1 cellular context compared by ENCODE assay signal in genomic region chr19:18203408-18203862, GRCh38.
TF ChIP-seq lines count a peak whose summit lies in the region.

No MANE protein-coding gene starts in this region.

TF ChIP-seq in GM12878, 131 proteins besides CTCF, POLR2A, EP300 and RAD21 (continues in another document):
- TF ChIP-seq SP1 (IDR thresholded peaks at IDR 0.05; ENCODE audit: low read depth, low read length) (no peak), NR2C1 (IDR thresholded peaks at IDR 0.05) (no peak), ATF2 (IDR thresholded peaks at IDR 0.05; ENCODE audit: low read length) (no peak), ESRRA (IDR thresholded peaks at IDR 0.05; ENCODE audit: low read length) (no peak), POU2F2 (IDR thresholded peaks at IDR 0.05; ENCODE audit: borderline replicate concordance, low read depth, low read length) (no peak), CHD1 (IDR thresholded peaks at IDR 0.05; ENCODE audit: low read depth, low read length) (no peak), TCF12 (IDR thresholded peaks at IDR 0.05; ENCODE audit: low read depth, low read length) (no peak), SRF (IDR thresholded peaks at IDR 0.05; ENCODE audit: low read depth in 2 of 2, low read length in 2 of 2) (no peak), BRCA1 (IDR thresholded peaks at IDR 0.05; ENCODE audit: low read depth, low read length) (no peak), CBX5 (IDR thresholded peaks at IDR 0.05; ENCODE audit: low read depth) (no peak), TARDBP (IDR thresholded peaks at IDR 0.05; ENCODE audit: borderline replicate concordance) (no peak), IKZF2 (IDR thresholded peaks at IDR 0.05) (0 out of 4 replicates have a peak, but pooled peaks of 1 of the 2 experiments have one; percentile 19), ZNF217 (IDR thresholded peaks at IDR 0.05) (no peak; the same call in 1 of the 2 replicates), MTA3 (IDR thresholded peaks at IDR 0.05; ENCODE audit: borderline replicate concordance, low read length) (no peak), NRF1 (conservative IDR thresholded peaks at IDR 0.05; ENCODE audit: low read depth, low read length) (0 out of 2 replicates have a peak, but pooled peaks have one; percentile 20), SMAD1 (IDR thresholded peaks at IDR 0.05; ENCODE audit: low read depth, partially characterized antibody) (no peak), MXI1 (IDR thresholded peaks at IDR 0.05; ENCODE audit: low read depth, low read length) (no peak), SREBF2 (IDR thresholded peaks at IDR 0.05; ENCODE audit: low read length) (no peak), SPI1 (IDR thresholded peaks at IDR 0.05; ENCODE audit: borderline replicate concordance, insufficient read depth, low read depth, low read length) (no peak), NFXL1 (IDR thresholded peaks at IDR 0.05; ENCODE audit: borderline replicate concordance) (no peak), PAX8 (IDR thresholded peaks at IDR 0.05) (peak; percentile 89; the same call in 1 of the 2 replicates), IRF4 (IDR thresholded peaks at IDR 0.05; ENCODE audit: low read depth, low read length) (no peak), CUX1 (IDR thresholded peaks at IDR 0.05; ENCODE audit: insufficient replicate concordance, low read depth, low read length) (no peak), SIX5 (IDR thresholded peaks at IDR 0.05; ENCODE audit: low read depth, low read length, severe bottlenecking) (no peak), HSF1 (IDR thresholded peaks at IDR 0.05; ENCODE audit: low read depth, low read length) (no peak), RFX5 (IDR thresholded peaks at IDR 0.05; ENCODE audit: low read depth, low read length) (no peak), HDAC6 (IDR thresholded peaks at IDR 0.05; ENCODE audit: unreplicated experiment) (no peak), ZNF622 (IDR thresholded peaks at IDR 0.05) (no peak), CHD4 (IDR thresholded peaks at IDR 0.05) (no peak), NKRF (conservative IDR thresholded peaks at IDR 0.05) (0 out of 2 replicates have a peak, but pooled peaks have one; percentile 64), SMAD5 (IDR thresholded peaks at IDR 0.05; ENCODE audit: low read depth) (no peak), SMC3 (IDR thresholded peaks at IDR 0.05; ENCODE audit: borderline replicate concordance, low read length) (no peak), E2F8 (IDR thresholded peaks at IDR 0.05; ENCODE audit: low read depth, partially characterized antibody) (no peak), CBX3 (IDR thresholded peaks at IDR 0.05; ENCODE audit: borderline replicate concordance, low read depth) (no peak), CREB1 (IDR thresholded peaks at IDR 0.05; ENCODE audit: low read depth) (no peak; the same call in 1 of the 2 replicates), EGR1 (IDR thresholded peaks at IDR 0.05; ENCODE audit: borderline replicate concordance in 1 of 2, low read depth in 2 of 2, low read length in 2 of 2) (no peak), BMI1 (IDR thresholded peaks at IDR 0.05; ENCODE audit: borderline replicate concordance) (no peak)
- TF ChIP-seq, protein P1, sequence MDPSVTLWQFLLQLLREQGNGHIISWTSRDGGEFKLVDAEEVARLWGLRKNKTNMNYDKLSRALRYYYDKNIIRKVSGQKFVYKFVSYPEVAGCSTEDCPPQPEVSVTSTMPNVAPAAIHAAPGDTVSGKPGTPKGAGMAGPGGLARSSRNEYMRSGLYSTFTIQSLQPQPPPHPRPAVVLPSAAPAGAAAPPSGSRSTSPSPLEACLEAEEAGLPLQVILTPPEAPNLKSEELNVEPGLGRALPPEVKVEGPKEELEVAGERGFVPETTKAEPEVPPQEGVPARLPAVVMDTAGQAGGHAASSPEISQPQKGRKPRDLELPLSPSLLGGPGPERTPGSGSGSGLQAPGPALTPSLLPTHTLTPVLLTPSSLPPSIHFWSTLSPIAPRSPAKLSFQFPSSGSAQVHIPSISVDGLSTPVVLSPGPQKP (IDR thresholded peaks at IDR 0.05; ENCODE audit: low read depth, low read length) = no peak
- TF ChIP-seq, protein P2, sequence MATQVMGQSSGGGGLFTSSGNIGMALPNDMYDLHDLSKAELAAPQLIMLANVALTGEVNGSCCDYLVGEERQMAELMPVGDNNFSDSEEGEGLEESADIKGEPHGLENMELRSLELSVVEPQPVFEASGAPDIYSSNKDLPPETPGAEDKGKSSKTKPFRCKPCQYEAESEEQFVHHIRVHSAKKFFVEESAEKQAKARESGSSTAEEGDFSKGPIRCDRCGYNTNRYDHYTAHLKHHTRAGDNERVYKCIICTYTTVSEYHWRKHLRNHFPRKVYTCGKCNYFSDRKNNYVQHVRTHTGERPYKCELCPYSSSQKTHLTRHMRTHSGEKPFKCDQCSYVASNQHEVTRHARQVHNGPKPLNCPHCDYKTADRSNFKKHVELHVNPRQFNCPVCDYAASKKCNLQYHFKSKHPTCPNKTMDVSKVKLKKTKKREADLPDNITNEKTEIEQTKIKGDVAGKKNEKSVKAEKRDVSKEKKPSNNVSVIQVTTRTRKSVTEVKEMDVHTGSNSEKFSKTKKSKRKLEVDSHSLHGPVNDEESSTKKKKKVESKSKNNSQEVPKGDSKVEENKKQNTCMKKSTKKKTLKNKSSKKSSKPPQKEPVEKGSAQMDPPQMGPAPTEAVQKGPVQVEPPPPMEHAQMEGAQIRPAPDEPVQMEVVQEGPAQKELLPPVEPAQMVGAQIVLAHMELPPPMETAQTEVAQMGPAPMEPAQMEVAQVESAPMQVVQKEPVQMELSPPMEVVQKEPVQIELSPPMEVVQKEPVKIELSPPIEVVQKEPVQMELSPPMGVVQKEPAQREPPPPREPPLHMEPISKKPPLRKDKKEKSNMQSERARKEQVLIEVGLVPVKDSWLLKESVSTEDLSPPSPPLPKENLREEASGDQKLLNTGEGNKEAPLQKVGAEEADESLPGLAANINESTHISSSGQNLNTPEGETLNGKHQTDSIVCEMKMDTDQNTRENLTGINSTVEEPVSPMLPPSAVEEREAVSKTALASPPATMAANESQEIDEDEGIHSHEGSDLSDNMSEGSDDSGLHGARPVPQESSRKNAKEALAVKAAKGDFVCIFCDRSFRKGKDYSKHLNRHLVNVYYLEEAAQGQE (IDR thresholded peaks at IDR 0.05; ENCODE audit: low read depth, low read length) = no peak
- TF ChIP-seq, protein P3, sequence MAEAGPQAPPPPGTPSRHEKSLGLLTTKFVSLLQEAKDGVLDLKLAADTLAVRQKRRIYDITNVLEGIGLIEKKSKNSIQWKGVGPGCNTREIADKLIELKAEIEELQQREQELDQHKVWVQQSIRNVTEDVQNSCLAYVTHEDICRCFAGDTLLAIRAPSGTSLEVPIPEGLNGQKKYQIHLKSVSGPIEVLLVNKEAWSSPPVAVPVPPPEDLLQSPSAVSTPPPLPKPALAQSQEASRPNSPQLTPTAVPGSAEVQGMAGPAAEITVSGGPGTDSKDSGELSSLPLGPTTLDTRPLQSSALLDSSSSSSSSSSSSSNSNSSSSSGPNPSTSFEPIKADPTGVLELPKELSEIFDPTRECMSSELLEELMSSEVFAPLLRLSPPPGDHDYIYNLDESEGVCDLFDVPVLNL (IDR thresholded peaks at IDR 0.05; ENCODE audit: low read depth, low read length) = no peak
- TF ChIP-seq, protein P4, sequence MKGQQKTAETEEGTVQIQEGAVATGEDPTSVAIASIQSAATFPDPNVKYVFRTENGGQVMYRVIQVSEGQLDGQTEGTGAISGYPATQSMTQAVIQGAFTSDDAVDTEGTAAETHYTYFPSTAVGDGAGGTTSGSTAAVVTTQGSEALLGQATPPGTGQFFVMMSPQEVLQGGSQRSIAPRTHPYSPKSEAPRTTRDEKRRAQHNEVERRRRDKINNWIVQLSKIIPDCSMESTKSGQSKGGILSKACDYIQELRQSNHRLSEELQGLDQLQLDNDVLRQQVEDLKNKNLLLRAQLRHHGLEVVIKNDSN (IDR thresholded peaks at IDR 0.05; ENCODE audit: borderline replicate concordance, extremely low read length, insufficient read depth, low read depth, low read length) = no peak
